23 cellular contexts compared by ENCODE assay signal in genomic region chrX:85516131-85516530, GRCh38.
A peak's percentile ranks its signal among the peaks of the same experiment; 100 is the strongest.
DNase-seq lines count a peak whose midpoint lies in the region; ATAC-seq, FAIRE-seq and TF ChIP-seq lines count a peak whose summit lies in the region.
"Had no signal": no experiment of that assay in that cellular context is flagged by ENCODE, and none has a peak within 500 bp of the region (broad histone marks: within the 10 kb centered on the region; RNA-seq: fewer than 3 reads in every experiment).

No MANE protein-coding gene starts in this region.

- no TSS peak for BruUV-seq in PC-3 (replicated peaks; lab: Mats Ljungman, UMichigan)

- no peaks in the 10 kb centered on the region for H3K9me1 ChIP-seq in keratinocyte (ENCODE audit: control insufficient read depth, extremely low read depth, insufficient read depth, low read length)

- H3K36me3 ChIP-seq in PC-3 (ENCODE audit: low read depth, low read length) = no peaks in the 10 kb centered on the region
- H3K36me3 ChIP-seq in bronchial epithelial cell (ENCODE audit: control insufficient read depth, insufficient read depth, low read length) = no peaks in the 10 kb centered on the region
- no peaks in the 10 kb centered on the region for H3K36me3 ChIP-seq in keratinocyte (ENCODE audit: control insufficient read depth in 2 of 2, extremely low read depth in 1 of 2, insufficient read depth in 2 of 2, low read length in 2 of 2)
- H3K36me3 ChIP-seq: SJSA1 had no signal

- H3K79me2 ChIP-seq in PC-3 (ENCODE audit: low read length) (no peaks in the 10 kb centered on the region), keratinocyte (ENCODE audit: control insufficient read depth, insufficient read depth, low read length) (no peaks in the 10 kb centered on the region)

- CTCF ChIA-PET in PC-3 (lab: Charles Lee) = no interaction called here

- H3K9ac ChIP-seq in PC-3 (ENCODE audit: low read length) (no peak overlapping the region), keratinocyte (ENCODE audit: control insufficient read depth, extremely low read depth, insufficient read depth, low read length) (no peak overlapping the region)

- DNase-seq in PC-3 (peak; percentile 33), bronchial epithelial cell (ENCODE audit: low read depth) (peak; percentile 94), keratinocyte (ENCODE audit: low read depth, low spot score) (peak; percentile 30), epidermal melanocyte (ENCODE audit: insufficient read length, low spot score) (no peak), NCI-H526 treated with DMSO at 0.1 percent for 48 hours (lab: John Stamatoyannopoulos, UW) (no peak)
- DNase-seq: C1 segment of cervical spinal cord, COR-L47, GOT3, HCEC 1CT, NCI-H1092 treated with DMSO at 0.1 percent for 48 hours, NCI-H1436, NCI-H187, NCI-H2081 treated with DMSO at 0.1 percent for 48 hours, NCI-H2171, NCI-H345, NCI-H510A treated with DMSO at 0.1 percent for 48 hours, NCI-H748 treated with DMSO at 0.1 percent for 48 hours, Right ventricle myocardium superior had no signal

- no peak for TF ChIP-seq CTCF in PC-3 (conservative IDR thresholded peaks at IDR 0.05; ENCODE audit: low read depth, low read length)
- no peak for TF ChIP-seq CTCF in bronchial epithelial cell (IDR thresholded peaks at IDR 0.05; ENCODE audit: insufficient read depth, low read length, severe bottlenecking)
- TF ChIP-seq CTCF in keratinocyte (optimal IDR thresholded peaks at IDR 0.05 in 1 of 3, IDR thresholded peaks at IDR 0.05 in 1 of 3, conservative IDR thresholded peaks at IDR 0.05 in 1 of 3; ENCODE audit: extremely low read depth in 1 of 3, insufficient read depth in 2 of 3, low read length in 3 of 3) = no peak

- FAIRE-seq in bronchial epithelial cell (lab: Jason Lieb, UNC) (no peak), keratinocyte (lab: Jason Lieb, UNC) (no peak)
- FAIRE-seq: G401.6 had no signal

- H4K20me1 ChIP-seq in PC-3 (ENCODE audit: low read length) (no peaks in the 10 kb centered on the region), keratinocyte (ENCODE audit: control insufficient read depth, extremely low read depth, insufficient read depth, low read length) (no peaks in the 10 kb centered on the region)

- no peaks in the 10 kb centered on the region for H3K9me3 ChIP-seq in PC-3 (ENCODE audit: low read length)
- no peaks in the 10 kb centered on the region for H3K9me3 ChIP-seq in keratinocyte (ENCODE audit: control insufficient read depth, low read depth, low read length)
- H3K9me3 ChIP-seq: SJSA1 had no signal

- H3K4me2 ChIP-seq in PC-3 (ENCODE audit: low read length) (no peak overlapping the region), keratinocyte (ENCODE audit: control insufficient read depth, extremely low read depth, insufficient read depth, low read depth, low read length) (no peak overlapping the region)

- H3K9me2 ChIP-seq in PC-3 (replicated peaks; ENCODE audit: low read length) = no peaks in the 10 kb centered on the region

- H2AFZ ChIP-seq in PC-3 (ENCODE audit: low read length) (no peak overlapping the region), keratinocyte (ENCODE audit: control insufficient read depth, low read length) (no peak overlapping the region)

- dilution Hi-C loops in keratinocyte (cut with MboI; ENCODE audit: extremely low pct_ligation_motif_present, low sequenced_read_pairs) = no loop called here

- ATAC-seq in PC-3 = no peak
- no peak for ATAC-seq in GM19397 (IDR thresholded peaks at IDR 0.05; ENCODE audit: unreplicated experiment)
- ATAC-seq in GM21447 (IDR thresholded peaks at IDR 0.05; ENCODE audit: unreplicated experiment) = no peak

- intact Hi-C loops in PC-3 (cut with micrococcal nuclease) = no loop called here

- POLR2A ChIA-PET in PC-3 (lab: Charles Lee; ENCODE audit: unreplicated experiment) = no interaction called here

- H3K4me1 ChIP-seq in PC-3 (ENCODE audit: insufficient read depth, low read length) (no peaks in the 10 kb centered on the region), keratinocyte (ENCODE audit: control insufficient read depth, extremely low read depth, insufficient read depth, low read length) (no peaks in the 10 kb centered on the region)
- H3K4me1 ChIP-seq: SJSA1 had no signal

- H3K27me3 ChIP-seq in PC-3 (ENCODE audit: low read length) = no peaks in the 10 kb centered on the region
- no peaks in the 10 kb centered on the region for H3K27me3 ChIP-seq in bronchial epithelial cell (ENCODE audit: control insufficient read depth, insufficient read depth, low read length)
- H3K27me3 ChIP-seq in keratinocyte (ENCODE audit: control insufficient read depth, extremely low read depth, insufficient read depth, low read length) = no peaks in the 10 kb centered on the region
- H3K27me3 ChIP-seq: SJSA1 had no signal

- H3K27ac ChIP-seq in PC-3 (ENCODE audit: low read length) (no peak overlapping the region), keratinocyte (ENCODE audit: control insufficient read depth, insufficient read depth, low read length) (peak overlapping the region; percentile 48)
- H3K27ac ChIP-seq: HL-60, SJSA1 had no signal

- no peak overlapping the region for H3K4me3 ChIP-seq in PC-3 (ENCODE audit: low read length)
- no peak overlapping the region for H3K4me3 ChIP-seq in bronchial epithelial cell (ENCODE audit: low read depth, low read length)
- H3K4me3 ChIP-seq in keratinocyte (ENCODE audit: control insufficient read depth in 2 of 3, extremely low read depth in 1 of 3, insufficient read depth in 2 of 3, low read depth in 1 of 3, low read length in 3 of 3) = no peak overlapping the region
- H3K4me3 ChIP-seq: SJSA1 had no signal

- no peaks in the 10 kb centered on the region for H3F3A ChIP-seq in PC-3 (ENCODE audit: low read length, unreplicated experiment)

Comparison
In these comparisons a context has a peak if more than half of its experiments do, and no peak if none do; other contexts are left out.
1. DNase-seq: peak in PC-3 (single experiment), bronchial epithelial cell (single experiment) and keratinocyte (single experiment); none in epidermal melanocyte (single experiment) and NCI-H526 treated with DMSO at 0.1 percent for 48 hours (single experiment).